Comparison of ENCODE assay signal across 1 cellular context in genomic region chr4:98421106-98421505, GRCh38.
TF ChIP-seq lines count a peak whose summit lies in the region.

No MANE protein-coding gene starts in this region.

TF ChIP-seq in SK-N-SH treated with all-trans-retinoic acid at 6 μM for 48 hours, 23 proteins besides CTCF, POLR2A, EP300 and RAD21 (continued from another document):
- TF ChIP-seq, protein P1, sequence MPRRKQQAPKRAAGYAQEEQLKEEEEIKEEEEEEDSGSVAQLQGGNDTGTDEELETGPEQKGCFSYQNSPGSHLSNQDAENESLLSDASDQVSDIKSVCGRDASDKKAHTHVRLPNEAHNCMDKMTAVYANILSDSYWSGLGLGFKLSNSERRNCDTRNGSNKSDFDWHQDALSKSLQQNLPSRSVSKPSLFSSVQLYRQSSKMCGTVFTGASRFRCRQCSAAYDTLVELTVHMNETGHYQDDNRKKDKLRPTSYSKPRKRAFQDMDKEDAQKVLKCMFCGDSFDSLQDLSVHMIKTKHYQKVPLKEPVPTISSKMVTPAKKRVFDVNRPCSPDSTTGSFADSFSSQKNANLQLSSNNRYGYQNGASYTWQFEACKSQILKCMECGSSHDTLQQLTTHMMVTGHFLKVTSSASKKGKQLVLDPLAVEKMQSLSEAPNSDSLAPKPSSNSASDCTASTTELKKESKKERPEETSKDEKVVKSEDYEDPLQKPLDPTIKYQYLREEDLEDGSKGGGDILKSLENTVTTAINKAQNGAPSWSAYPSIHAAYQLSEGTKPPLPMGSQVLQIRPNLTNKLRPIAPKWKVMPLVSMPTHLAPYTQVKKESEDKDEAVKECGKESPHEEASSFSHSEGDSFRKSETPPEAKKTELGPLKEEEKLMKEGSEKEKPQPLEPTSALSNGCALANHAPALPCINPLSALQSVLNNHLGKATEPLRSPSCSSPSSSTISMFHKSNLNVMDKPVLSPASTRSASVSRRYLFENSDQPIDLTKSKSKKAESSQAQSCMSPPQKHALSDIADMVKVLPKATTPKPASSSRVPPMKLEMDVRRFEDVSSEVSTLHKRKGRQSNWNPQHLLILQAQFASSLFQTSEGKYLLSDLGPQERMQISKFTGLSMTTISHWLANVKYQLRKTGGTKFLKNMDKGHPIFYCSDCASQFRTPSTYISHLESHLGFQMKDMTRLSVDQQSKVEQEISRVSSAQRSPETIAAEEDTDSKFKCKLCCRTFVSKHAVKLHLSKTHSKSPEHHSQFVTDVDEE (CRISPR knock-in tag; IDR thresholded peaks at IDR 0.05): no peak
- TF ChIP-seq POU6F1 (CRISPR knock-in tag; IDR thresholded peaks at IDR 0.05; ENCODE audit: borderline replicate concordance, low read depth) (no peak), CREB5 (CRISPR knock-in tag; IDR thresholded peaks at IDR 0.05; ENCODE audit: low read depth) (no peak)
TF ChIP-seq in SK-N-SH treated with all-trans-retinoic acid at 6 μM for 48 hours: peak in this region for 0.
